Comparison of ENCODE assay signal across 16 cellular contexts in genomic region chr12:78530065-78530765, GRCh38.
DNase-seq lines count a peak whose midpoint lies in the region; ATAC-seq and TF ChIP-seq lines count a peak whose summit lies in the region.
"Had no signal": no experiment of that assay in that cellular context is flagged by ENCODE, and none has a peak within 500 bp of the region (broad histone marks: within the 10 kb centered on the region; RNA-seq: fewer than 3 reads in every experiment).

No MANE protein-coding gene starts in this region.

- H4K20me1 ChIP-seq in neural progenitor cell (ENCODE audit: low read depth): no peaks in the 10 kb centered on the region

- H3K27ac Mint-ChIP-seq in neural progenitor cell: no peak overlapping the region
- H3K27ac Mint-ChIP-seq: activated CD8-positive, alpha-beta T cell treated with anti-CD3 and anti-CD28 coated beads for 36 hours; activated naive CD4-positive, alpha-beta T cell treated with anti-CD3 and anti-CD28 coated beads, Interleukin-2, amount 10 ng/mL, durations not matched to agents 7 days and 5 days; dendritic cell treated with granulocyte-macrophage colony-stimulating factor and Interleukin-4, amounts not matched to agents 40 ng/mL and 50 ng/mL, for 4 days; IgD-negative memory B cell; stimulated activated naive B cell treated with anti-CD40 and anti-IgM and Interleukin-4, amounts not matched to agents 10 μg/mL and 1 μg/mL and 100 μg/mL, for 72 hours; T-helper 2 cell treated with Interferon-gamma antibody and Interleukin-4, amounts not matched to agents 5 μg/mL and 100 μg/mL, for 36 hours had no signal

- H3K27ac ChIP-seq in neural progenitor cell: peak overlapping the region; percentile 76
- H3K27ac ChIP-seq: neutrophil had no signal

- H3F3A ChIP-seq in neural progenitor cell (ENCODE audit: low read depth): peaks cover 23% of the 10 kb centered on the region

- H3K9me3 ChIP-seq in neural progenitor cell (ENCODE audit: low read depth): no peaks in the 10 kb centered on the region
- H3K9me3 ChIP-seq: neutrophil had no signal

- H3K4me1 Mint-ChIP-seq in neural progenitor cell: peaks cover 40% of the 10 kb centered on the region
- H3K4me1 Mint-ChIP-seq: activated naive CD4-positive, alpha-beta T cell treated with anti-CD3 and anti-CD28 coated beads, Interleukin-2, amount 10 ng/mL, durations not matched to agents 7 days and 5 days; IgD-negative memory B cell; stimulated activated naive B cell treated with anti-CD40 and anti-IgM and Interleukin-4, amounts not matched to agents 10 μg/mL and 1 μg/mL and 100 μg/mL, for 72 hours had no signal

- no peaks in the 10 kb centered on the region for H3K36me3 Mint-ChIP-seq in neural progenitor cell
- H3K36me3 Mint-ChIP-seq: activated naive CD4-positive, alpha-beta T cell treated with anti-CD3 and anti-CD28 coated beads, Interleukin-2, amount 10 ng/mL, durations not matched to agents 7 days and 5 days; IgD-negative memory B cell; stimulated activated naive B cell treated with anti-CD40 and anti-IgM and Interleukin-4, amounts not matched to agents 10 μg/mL and 1 μg/mL and 100 μg/mL, for 72 hours had no signal

- H3K9me3 Mint-ChIP-seq in neural progenitor cell: no peaks in the 10 kb centered on the region
- H3K9me3 Mint-ChIP-seq: activated naive CD4-positive, alpha-beta T cell treated with anti-CD3 and anti-CD28 coated beads, Interleukin-2, amount 10 ng/mL, durations not matched to agents 7 days and 5 days; dendritic cell treated with granulocyte-macrophage colony-stimulating factor and Interleukin-4, amounts not matched to agents 40 ng/mL and 50 ng/mL, for 4 days; IgD-negative memory B cell; stimulated activated naive B cell treated with anti-CD40 and anti-IgM and Interleukin-4, amounts not matched to agents 10 μg/mL and 1 μg/mL and 100 μg/mL, for 72 hours had no signal

- H3K36me3 ChIP-seq in neural progenitor cell: no peaks in the 10 kb centered on the region
- H3K36me3 ChIP-seq: neutrophil had no signal

- H3K9ac ChIP-seq in neural progenitor cell: no peak overlapping the region

- H3K4me1 ChIP-seq in neural progenitor cell: peaks cover 43% of the 10 kb centered on the region

- H2AFZ ChIP-seq in neural progenitor cell (replicated peaks): peak overlapping the region; percentile 10

- TF ChIP-seq CTCF in epithelial cell of esophagus (IDR thresholded peaks at IDR 0.05; ENCODE audit: insufficient read depth, low read depth, low read length, missing control alignments) (no peak), neural progenitor cell (IDR thresholded peaks at IDR 0.05) (no peak)

- H3K27me3 ChIP-seq in neural progenitor cell: no peaks in the 10 kb centered on the region
- H3K27me3 ChIP-seq: neutrophil had no signal

- H3K4me2 ChIP-seq in neural progenitor cell: peak overlapping the region; percentile 54

- H3K27me3 Mint-ChIP-seq in neural progenitor cell (ENCODE audit: insufficient read depth, low read depth): peaks cover 5% of the 10 kb centered on the region
- H3K27me3 Mint-ChIP-seq: activated CD8-positive, alpha-beta T cell treated with anti-CD3 and anti-CD28 coated beads for 36 hours; activated naive CD4-positive, alpha-beta T cell treated with anti-CD3 and anti-CD28 coated beads, Interleukin-2, amount 10 ng/mL, durations not matched to agents 7 days and 5 days; dendritic cell treated with granulocyte-macrophage colony-stimulating factor and Interleukin-4, amounts not matched to agents 40 ng/mL and 50 ng/mL, for 4 days; IgD-negative memory B cell; stimulated activated naive B cell treated with anti-CD40 and anti-IgM and Interleukin-4, amounts not matched to agents 10 μg/mL and 1 μg/mL and 100 μg/mL, for 72 hours had no signal

- DNase-seq in DMS79 (lab: John Stamatoyannopoulos, UW) (peak; percentile 74), NCI-H2107 treated with DMSO at 0.1 percent for 48 hours (lab: John Stamatoyannopoulos, UW; ENCODE audit: unreplicated experiment) (peak; percentile 31), epithelial cell of esophagus (ENCODE audit: low read depth) (peak; percentile 21), neural progenitor cell (ENCODE audit: low spot score) (peak; percentile 36)
- DNase-seq: activated CD8-positive, alpha-beta T cell treated with anti-CD3 and anti-CD28 coated beads for 36 hours; activated naive CD4-positive, alpha-beta T cell treated with anti-CD3 and anti-CD28 coated beads, Interleukin-2, amount 10 ng/mL, durations not matched to agents 7 days and 5 days; NCI-H2081; stimulated activated naive B cell treated with anti-CD40 and anti-IgM and Interleukin-4, amounts not matched to agents 10 μg/mL and 1 μg/mL and 100 μg/mL, for 72 hours had no signal

- no peak for ATAC-seq in GM21526 (IDR thresholded peaks at IDR 0.05; ENCODE audit: low FRiP score, unreplicated experiment)
- ATAC-seq in GM21786 (IDR thresholded peaks at IDR 0.05; ENCODE audit: unreplicated experiment): no peak
- ATAC-seq in HG02763 (IDR thresholded peaks at IDR 0.05; ENCODE audit: unreplicated experiment): no peak
- ATAC-seq in GM18517 (IDR thresholded peaks at IDR 0.05; ENCODE audit: unreplicated experiment): no peak
- ATAC-seq: activated CD8-positive, alpha-beta T cell treated with anti-CD3 and anti-CD28 coated beads for 36 hours; stimulated activated naive B cell treated with anti-CD40 and anti-IgM and Interleukin-4, amounts not matched to agents 10 μg/mL and 1 μg/mL and 100 μg/mL, for 72 hours had no signal

- no peak overlapping the region for H3K4me3 Mint-ChIP-seq in neural progenitor cell
- H3K4me3 Mint-ChIP-seq: activated CD8-positive, alpha-beta T cell treated with anti-CD3 and anti-CD28 coated beads for 36 hours; activated naive CD4-positive, alpha-beta T cell treated with anti-CD3 and anti-CD28 coated beads, Interleukin-2, amount 10 ng/mL, durations not matched to agents 7 days and 5 days; dendritic cell treated with granulocyte-macrophage colony-stimulating factor and Interleukin-4, amounts not matched to agents 40 ng/mL and 50 ng/mL, for 4 days; IgD-negative memory B cell; stimulated activated naive B cell treated with anti-CD40 and anti-IgM and Interleukin-4, amounts not matched to agents 10 μg/mL and 1 μg/mL and 100 μg/mL, for 72 hours; T-helper 2 cell treated with Interferon-gamma antibody and Interleukin-4, amounts not matched to agents 5 μg/mL and 100 μg/mL, for 36 hours had no signal

- H3K79me2 ChIP-seq in neural progenitor cell (ENCODE audit: low read depth): no peaks in the 10 kb centered on the region

- no peak overlapping the region for H3K4me3 ChIP-seq in epithelial cell of esophagus (ENCODE audit: low read length)
- no peak overlapping the region for H3K4me3 ChIP-seq in neural progenitor cell

Comparison
In these comparisons a context has a peak if more than half of its experiments do, and no peak if none do; other contexts are left out.
1. DNase-seq: peak in every context shown above with its lines; median percentile 74 in DMS79; 36 in neural progenitor cell; 31 in NCI-H2107 treated with DMSO at 0.1 percent for 48 hours; 21 in epithelial cell of esophagus.